2 cellular contexts compared by ENCODE assay signal in genomic region chr15:51168700-51169099, GRCh38.
TF ChIP-seq lines count a peak whose summit lies in the region.

No MANE protein-coding gene starts in this region.

TF ChIP-seq in GM23338, 12 proteins besides CTCF, POLR2A, EP300 and RAD21 (continued from another document):
- TF ChIP-seq ZNF462 (CRISPR knock-in tag; IDR thresholded peaks at IDR 0.05): no peak
- TF ChIP-seq ZNF114 (CRISPR knock-in tag; IDR thresholded peaks at IDR 0.05): no peak
- no peak for TF ChIP-seq POLR2AphosphoS5 (IDR thresholded peaks at IDR 0.05; ENCODE audit: low read depth)
- no peak for TF ChIP-seq ZNF331 (CRISPR knock-in tag; IDR thresholded peaks at IDR 0.05; ENCODE audit: low read depth)
- TF ChIP-seq JUNB (IDR thresholded peaks at IDR 0.05; ENCODE audit: unreplicated experiment): no peak
- TF ChIP-seq REST (IDR thresholded peaks at IDR 0.05; ENCODE audit: unreplicated experiment): no peak
- no peak for TF ChIP-seq STAT1 (IDR thresholded peaks at IDR 0.05; ENCODE audit: unreplicated experiment)
- TF ChIP-seq CREB1 (CRISPR knock-in tag; IDR thresholded peaks at IDR 0.05; ENCODE audit: low read depth): no peak
- TF ChIP-seq NANOG (IDR thresholded peaks at IDR 0.05; ENCODE audit: borderline replicate concordance): no peak
- TF ChIP-seq EZH2 (IDR thresholded peaks at IDR 0.05; ENCODE audit: low read depth, unreplicated experiment): no peak
- TF ChIP-seq EZH2phosphoT487 (IDR thresholded peaks at IDR 0.05; ENCODE audit: unreplicated experiment): no peak

TF ChIP-seq in SK-N-SH treated with all-trans-retinoic acid at 6 μM for 48 hours, 23 proteins besides CTCF, POLR2A, EP300 and RAD21 (continued from another document):
- TF ChIP-seq, protein P1, sequence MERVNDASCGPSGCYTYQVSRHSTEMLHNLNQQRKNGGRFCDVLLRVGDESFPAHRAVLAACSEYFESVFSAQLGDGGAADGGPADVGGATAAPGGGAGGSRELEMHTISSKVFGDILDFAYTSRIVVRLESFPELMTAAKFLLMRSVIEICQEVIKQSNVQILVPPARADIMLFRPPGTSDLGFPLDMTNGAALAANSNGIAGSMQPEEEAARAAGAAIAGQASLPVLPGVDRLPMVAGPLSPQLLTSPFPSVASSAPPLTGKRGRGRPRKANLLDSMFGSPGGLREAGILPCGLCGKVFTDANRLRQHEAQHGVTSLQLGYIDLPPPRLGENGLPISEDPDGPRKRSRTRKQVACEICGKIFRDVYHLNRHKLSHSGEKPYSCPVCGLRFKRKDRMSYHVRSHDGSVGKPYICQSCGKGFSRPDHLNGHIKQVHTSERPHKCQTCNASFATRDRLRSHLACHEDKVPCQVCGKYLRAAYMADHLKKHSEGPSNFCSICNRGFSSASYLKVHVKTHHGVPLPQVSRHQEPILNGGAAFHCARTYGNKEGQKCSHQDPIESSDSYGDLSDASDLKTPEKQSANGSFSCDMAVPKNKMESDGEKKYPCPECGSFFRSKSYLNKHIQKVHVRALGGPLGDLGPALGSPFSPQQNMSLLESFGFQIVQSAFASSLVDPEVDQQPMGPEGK (CRISPR knock-in tag; IDR thresholded peaks at IDR 0.05; ENCODE audit: borderline replicate concordance): no peak
- TF ChIP-seq RARB (CRISPR knock-in tag; IDR thresholded peaks at IDR 0.05) (no peak), ESRRG (CRISPR knock-in tag; IDR thresholded peaks at IDR 0.05) (no peak), POU6F1 (CRISPR knock-in tag; IDR thresholded peaks at IDR 0.05; ENCODE audit: borderline replicate concordance, low read depth) (no peak)
- TF ChIP-seq, protein P2, sequence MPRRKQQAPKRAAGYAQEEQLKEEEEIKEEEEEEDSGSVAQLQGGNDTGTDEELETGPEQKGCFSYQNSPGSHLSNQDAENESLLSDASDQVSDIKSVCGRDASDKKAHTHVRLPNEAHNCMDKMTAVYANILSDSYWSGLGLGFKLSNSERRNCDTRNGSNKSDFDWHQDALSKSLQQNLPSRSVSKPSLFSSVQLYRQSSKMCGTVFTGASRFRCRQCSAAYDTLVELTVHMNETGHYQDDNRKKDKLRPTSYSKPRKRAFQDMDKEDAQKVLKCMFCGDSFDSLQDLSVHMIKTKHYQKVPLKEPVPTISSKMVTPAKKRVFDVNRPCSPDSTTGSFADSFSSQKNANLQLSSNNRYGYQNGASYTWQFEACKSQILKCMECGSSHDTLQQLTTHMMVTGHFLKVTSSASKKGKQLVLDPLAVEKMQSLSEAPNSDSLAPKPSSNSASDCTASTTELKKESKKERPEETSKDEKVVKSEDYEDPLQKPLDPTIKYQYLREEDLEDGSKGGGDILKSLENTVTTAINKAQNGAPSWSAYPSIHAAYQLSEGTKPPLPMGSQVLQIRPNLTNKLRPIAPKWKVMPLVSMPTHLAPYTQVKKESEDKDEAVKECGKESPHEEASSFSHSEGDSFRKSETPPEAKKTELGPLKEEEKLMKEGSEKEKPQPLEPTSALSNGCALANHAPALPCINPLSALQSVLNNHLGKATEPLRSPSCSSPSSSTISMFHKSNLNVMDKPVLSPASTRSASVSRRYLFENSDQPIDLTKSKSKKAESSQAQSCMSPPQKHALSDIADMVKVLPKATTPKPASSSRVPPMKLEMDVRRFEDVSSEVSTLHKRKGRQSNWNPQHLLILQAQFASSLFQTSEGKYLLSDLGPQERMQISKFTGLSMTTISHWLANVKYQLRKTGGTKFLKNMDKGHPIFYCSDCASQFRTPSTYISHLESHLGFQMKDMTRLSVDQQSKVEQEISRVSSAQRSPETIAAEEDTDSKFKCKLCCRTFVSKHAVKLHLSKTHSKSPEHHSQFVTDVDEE (CRISPR knock-in tag; IDR thresholded peaks at IDR 0.05): no peak
- TF ChIP-seq, protein P3, sequence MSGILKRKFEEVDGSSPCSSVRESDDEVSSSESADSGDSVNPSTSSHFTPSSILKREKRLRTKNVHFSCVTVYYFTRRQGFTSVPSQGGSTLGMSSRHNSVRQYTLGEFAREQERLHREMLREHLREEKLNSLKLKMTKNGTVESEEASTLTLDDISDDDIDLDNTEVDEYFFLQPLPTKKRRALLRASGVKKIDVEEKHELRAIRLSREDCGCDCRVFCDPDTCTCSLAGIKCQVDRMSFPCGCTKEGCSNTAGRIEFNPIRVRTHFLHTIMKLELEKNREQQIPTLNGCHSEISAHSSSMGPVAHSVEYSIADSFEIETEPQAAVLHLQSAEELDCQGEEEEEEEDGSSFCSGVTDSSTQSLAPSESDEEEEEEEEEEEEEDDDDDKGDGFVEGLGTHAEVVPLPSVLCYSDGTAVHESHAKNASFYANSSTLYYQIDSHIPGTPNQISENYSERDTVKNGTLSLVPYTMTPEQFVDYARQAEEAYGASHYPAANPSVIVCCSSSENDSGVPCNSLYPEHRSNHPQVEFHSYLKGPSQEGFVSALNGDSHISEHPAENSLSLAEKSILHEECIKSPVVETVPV (CRISPR knock-in tag; IDR thresholded peaks at IDR 0.05): no peak
